ENCODE assay signal across 8 cellular contexts in genomic region chr2:73071452-73072399, GRCh38. TPM values are rescaled to one million over a fixed set of nuclear protein-coding genes. Genes with fewer than 3 reads are reported as not detected.
DNase-seq lines count a peak whose midpoint lies in the region; ATAC-seq and TF ChIP-seq lines count a peak whose summit lies in the region.

TSS of gene SFXN5 (minus strand) at chr2:73071712. CDS start at chr2:73071705, 7 bp downstream.

- peak within 1 kb of the TSS; percentile 60 for H3K4me3 ChIP-seq in kidney epithelial cell (ENCODE audit: low read depth, low read length)

- no peaks in the 10 kb centered on the region for H3K9me3 Mint-ChIP-seq in chondrocyte (ENCODE audit: low read depth)

- no peaks in the 10 kb centered on the region for H3K27me3 Mint-ChIP-seq in chondrocyte (ENCODE audit: low read depth)

- H3K27me3 ChIP-seq in kidney epithelial cell (ENCODE audit: control insufficient read depth, insufficient read depth, low read length) = no peaks in the 10 kb centered on the region

- H3K4me3 Mint-ChIP-seq in chondrocyte (ENCODE audit: unreplicated experiment) = peak within 1 kb of the TSS; percentile 85

- peaks cover 1% of the 10 kb centered on the region for H3K36me3 ChIP-seq in kidney epithelial cell (ENCODE audit: control insufficient read depth, insufficient read depth, low read length)

- peak; percentile 67 for ATAC-seq in GM19043 (IDR thresholded peaks at IDR 0.05; ENCODE audit: low read depth, unreplicated experiment)
- ATAC-seq in HG03378 (IDR thresholded peaks at IDR 0.05; ENCODE audit: unreplicated experiment) = peak; percentile 80

- H3K36me3 Mint-ChIP-seq in chondrocyte (ENCODE audit: low read depth) = peaks cover 12% of the 10 kb centered on the region

- peaks cover 33% of the 10 kb centered on the region for H3K4me1 Mint-ChIP-seq in chondrocyte (ENCODE audit: low read depth)

- H3K27ac Mint-ChIP-seq in chondrocyte (ENCODE audit: unreplicated experiment) = peak within 1 kb of the TSS; percentile 89

- DNase-seq in AG20443 (ENCODE audit: low spot score) (peak; percentile 92), NCI-H510A (lab: John Stamatoyannopoulos, UW) (peak; percentile 79), chondrocyte (ENCODE audit: low spot score) (peak; percentile 64), kidney epithelial cell (ENCODE audit: low read depth) (no peak)
- DNase-seq in activated CD4-positive, alpha-beta T cell treated with anti-CD3 and anti-CD28 coated beads for 1 hour = peak; percentile 78
- DNase-seq in stimulated activated CD4-positive, alpha-beta T cell treated with anti-CD3 and anti-CD28 coated beads, Interleukin-15, amount 100 ng/mL, for 48 hours (ENCODE audit: low read depth in 2 of 2) = peak; percentile 82 to 88

- TF ChIP-seq CTCF in chondrocyte (IDR thresholded peaks at IDR 0.05) = peak; percentile 54
- TF ChIP-seq CTCF in kidney epithelial cell (IDR thresholded peaks at IDR 0.05; ENCODE audit: insufficient read depth, low read length, poor library complexity, severe bottlenecking) = no peak

RNA-seq across cellular contexts. Expression of gene SFXN5, which starts in this region (rescaled TPM):
- total RNA-seq in chondrocyte (10.6 to 18.1 TPM (median 13.5 TPM) in 3 replicates), kidney epithelial cell (7.6 and 13.0 TPM in 2 replicates)
